ENCODE assay signal across 16 cellular contexts in the genomic region with DNA sequence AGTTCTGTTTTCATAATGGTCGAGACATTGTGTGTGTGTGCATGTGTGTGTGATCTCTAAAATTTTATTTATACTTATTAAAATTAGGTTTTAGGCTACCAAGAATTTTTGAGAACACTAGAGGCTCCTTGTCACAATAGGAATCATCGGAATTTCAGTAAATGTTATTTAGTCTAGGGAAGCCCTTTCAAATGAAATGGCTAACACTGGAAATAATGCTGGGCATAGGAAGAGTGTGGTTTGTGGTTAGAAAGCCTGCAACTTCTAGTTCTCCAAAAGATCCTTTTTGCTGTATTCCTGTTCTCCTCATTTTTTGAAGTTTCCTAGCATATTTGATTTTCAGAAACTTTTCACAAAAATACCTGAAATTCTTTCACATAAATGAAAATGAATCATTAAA.
DNase-seq lines count a peak whose midpoint lies in the region; ATAC-seq and TF ChIP-seq lines count a peak whose summit lies in the region.
"Had no signal": no experiment of that assay in that cellular context is flagged by ENCODE, and none has a peak within 500 bp of the region (broad histone marks: within the 10 kb centered on the region; RNA-seq: fewer than 3 reads in every experiment).

No MANE protein-coding gene starts in this region.

- peaks cover 16% of the 10 kb centered on the region for H3K4me1 Mint-ChIP-seq in CD8-positive, alpha-beta T cell (ENCODE audit: low read depth)
- H3K4me1 Mint-ChIP-seq: nephron progenitor cell had no signal

- no peaks in the 10 kb centered on the region for H3K9me2 ChIP-seq in HCT116 (ENCODE audit: insufficient read depth)

- no peak overlapping the region for H3K27ac ChIP-seq in HCT116 (ENCODE audit: low read depth, low read length)
- peak overlapping the region; percentile 84 for H3K27ac ChIP-seq in RWPE2 (ENCODE audit: poor library complexity, severe bottlenecking)
- no peak overlapping the region for H3K27ac ChIP-seq in CD8-positive, alpha-beta T cell (ENCODE audit: low read depth, low read length)
- H3K27ac ChIP-seq in right atrium auricular region, result no peak overlapping the region
- H3K27ac ChIP-seq: C4-2B, heart right ventricle, transverse colon had no signal

- POLR2A ChIA-PET in HCT116 (lab: Charles Lee), result no interaction called here
- POLR2A ChIA-PET in CD8-positive, alpha-beta T cell (lab: Charles Lee), result interaction anchor here (0.7 to 1.3 kb wide), 2 partner anchors 188 to 1494 kb away, joined by 3 to 4 read pairs; no protein-coding TSS in a partner anchor

- DNase-seq in HCT116 (ENCODE audit: low read depth, low spot score), result no peak
- no peak for DNase-seq in RWPE2 (ENCODE audit: low spot score)
- DNase-seq in dedifferentiated amniotic fluid mesenchymal stem cell (ENCODE audit: extremely low spot score), result peak; percentile 22
- DNase-seq in CD8-positive, alpha-beta T cell, result no peak
- no peak for DNase-seq in activated CD4-positive, alpha-beta T cell treated with anti-CD3 and anti-CD28 coated beads for 1 hour
- DNase-seq in cerebellar cortex (ENCODE audit: low spot score), result no peak
- DNase-seq in right atrium auricular region (ENCODE audit: low spot score), result no peak
- DNase-seq: activated CD4-positive, alpha-beta T cell treated with anti-CD3 and anti-CD28 coated beads, Interleukin-2, amount 10 ng/mL, durations not matched to agents 24 days and 14 days; activated naive CD4-positive, alpha-beta T cell; heart right ventricle; NCI-H187; nephron progenitor cell; stimulated activated naive CD4-positive, alpha-beta T cell treated with Interleukin-2 at 50 U/mL for 16 hours; transverse colon had no signal

- H3K79me2 ChIP-seq in HCT116 (ENCODE audit: insufficient read depth, low read length), result no peaks in the 10 kb centered on the region

- CTCF ChIA-PET in HCT116 (lab: Charles Lee), result no interaction called here
- CTCF ChIA-PET in CD8-positive, alpha-beta T cell (lab: Charles Lee), result interaction anchor here (1.2 to 1.8 kb wide), 3 partner anchors 93 to 296 kb away, joined by 3 to 6 read pairs (median 4); no protein-coding TSS in a partner anchor

- H3K9ac ChIP-seq in HCT116 (ENCODE audit: low read length) (no peak overlapping the region), skeletal muscle satellite cell (ENCODE audit: low read depth, low read length) (peak overlapping the region; percentile 35)

- RAD21 ChIA-PET in HCT116 (lab: Charles Lee; ENCODE audit: low non-redundant PET in 1 of 2, low total read pairs in 2 of 2, uncharacterized antibody in 2 of 2, unreplicated experiment in 2 of 2), result no interaction called here

- H3K27ac Mint-ChIP-seq in CD8-positive, alpha-beta T cell, result no peak overlapping the region
- H3K27ac Mint-ChIP-seq: activated CD4-positive, alpha-beta T cell treated with anti-CD3 and anti-CD28 coated beads, Interleukin-2, amount 10 ng/mL, durations not matched to agents 24 days and 14 days; nephron progenitor cell had no signal

- H3K27me3 Mint-ChIP-seq in CD8-positive, alpha-beta T cell (ENCODE audit: low read depth), result no peaks in the 10 kb centered on the region

- no peak overlapping the region for H3K4me3 Mint-ChIP-seq in CD8-positive, alpha-beta T cell
- H3K4me3 Mint-ChIP-seq: activated CD4-positive, alpha-beta T cell treated with anti-CD3 and anti-CD28 coated beads, Interleukin-2, amount 10 ng/mL, durations not matched to agents 24 days and 14 days; nephron progenitor cell had no signal

- H4K20me1 ChIP-seq in HCT116 (ENCODE audit: insufficient read depth), result no peaks in the 10 kb centered on the region

- H3K9me3 ChIP-seq in HCT116 (ENCODE audit: control insufficient read depth in 1 of 2, insufficient read depth in 1 of 2, low read depth in 1 of 2, low read length in 2 of 2) (no peaks in the 10 kb centered on the region), RWPE2 (ENCODE audit: severe bottlenecking) (no peaks in the 10 kb centered on the region), skeletal muscle satellite cell (replicated peaks; ENCODE audit: low read length) (no peaks in the 10 kb centered on the region), right atrium auricular region (peaks cover 0 to 5% of the 10 kb centered on the region in 2 donors)
- H3K9me3 ChIP-seq in CD8-positive, alpha-beta T cell (ENCODE audit: low read length), result no peaks in the 10 kb centered on the region
- H3K9me3 ChIP-seq: transverse colon had no signal

- H3K4me3 ChIP-seq in HCT116 (replicated peaks in 1 of 2; ENCODE audit: low read depth in 1 of 2, low read length in 2 of 2) (no peak overlapping the region), RWPE2 (ENCODE audit: severe bottlenecking) (no peak overlapping the region), skeletal muscle satellite cell (ENCODE audit: low read length) (peak overlapping the region; percentile 32), right atrium auricular region (no peak overlapping the region)
- no peak overlapping the region for H3K4me3 ChIP-seq in CD8-positive, alpha-beta T cell (ENCODE audit: low read depth, low read length)
- H3K4me3 ChIP-seq: heart right ventricle, transverse colon had no signal

- H3K27me3 ChIP-seq in HCT116 (ENCODE audit: insufficient read depth, low read length), result no peaks in the 10 kb centered on the region
- H3K27me3 ChIP-seq in RWPE2 (ENCODE audit: insufficient read depth, poor library complexity, severe bottlenecking), result no peaks in the 10 kb centered on the region
- peaks cover 6% of the 10 kb centered on the region for H3K27me3 ChIP-seq in skeletal muscle satellite cell (ENCODE audit: control insufficient read depth, insufficient read depth, low read length)
- H3K27me3 ChIP-seq in CD8-positive, alpha-beta T cell (ENCODE audit: insufficient read depth, low read length), result no peaks in the 10 kb centered on the region
- no peaks in the 10 kb centered on the region for H3K27me3 ChIP-seq in right atrium auricular region
- H3K27me3 ChIP-seq: heart right ventricle, transverse colon had no signal

- no peaks in the 10 kb centered on the region for H3K36me3 Mint-ChIP-seq in CD8-positive, alpha-beta T cell

- intact Hi-C loops in HCT116 (cut with micrococcal nuclease), result no loop called here
- intact Hi-C loops in CD8-positive, alpha-beta T cell (cut with DNase I, micrococcal nuclease), result no loop called here

- TF ChIP-seq CTCF in HCT116 (IDR thresholded peaks at IDR 0.05 in 2 of 3, conservative IDR thresholded peaks at IDR 0.05 in 1 of 3; ENCODE audit: borderline replicate concordance in 1 of 3, insufficient read depth in 1 of 3, low read depth in 2 of 3, low read length in 2 of 3) (no peak), RWPE2 (IDR thresholded peaks at IDR 0.05; ENCODE audit: poor library complexity, severe bottlenecking) (no peak), right atrium auricular region (IDR thresholded peaks at IDR 0.05) (no peak)
- no peak for TF ChIP-seq CTCF in CD8-positive, alpha-beta T cell (IDR thresholded peaks at IDR 0.05)

- H3K36me3 ChIP-seq in HCT116 (ENCODE audit: control insufficient read depth in 1 of 2, insufficient read depth in 2 of 2, low read length in 2 of 2), result no peaks in the 10 kb centered on the region
- no peaks in the 10 kb centered on the region for H3K36me3 ChIP-seq in RWPE2 (ENCODE audit: low read depth)
- H3K36me3 ChIP-seq in skeletal muscle satellite cell (ENCODE audit: insufficient read depth, low read length), result no peaks in the 10 kb centered on the region
- H3K36me3 ChIP-seq in CD8-positive, alpha-beta T cell (ENCODE audit: insufficient read depth, low read length), result no peaks in the 10 kb centered on the region
- H3K36me3 ChIP-seq in right atrium auricular region, result no peaks in the 10 kb centered on the region
- H3K36me3 ChIP-seq: heart right ventricle, transverse colon had no signal

- H3K4me1 ChIP-seq in HCT116 (ENCODE audit: control insufficient read depth in 1 of 2, insufficient read depth in 2 of 2, low read length in 2 of 2), result peaks cover 11 to 12% of the 10 kb centered on the region in 2 experiments
- peaks cover 21% of the 10 kb centered on the region for H3K4me1 ChIP-seq in RWPE2 (ENCODE audit: insufficient read depth, poor library complexity, severe bottlenecking)
- peaks cover 33% of the 10 kb centered on the region for H3K4me1 ChIP-seq in skeletal muscle satellite cell (ENCODE audit: control insufficient read depth, insufficient read depth, low read length)
- peaks cover 6% of the 10 kb centered on the region for H3K4me1 ChIP-seq in CD8-positive, alpha-beta T cell (ENCODE audit: insufficient read depth, low read length)
- no peaks in the 10 kb centered on the region for H3K4me1 ChIP-seq in right atrium auricular region
- H3K4me1 ChIP-seq: transverse colon had no signal

- ATAC-seq in HCT116 (no peak), RWPE2 (ENCODE audit: low read depth) (no peak)
- ATAC-seq in CD8-positive, alpha-beta T cell, result no peak
- ATAC-seq: heart right ventricle had no signal

- H2AFZ ChIP-seq in HCT116 (ENCODE audit: low read depth, low read length, poor library complexity, severe bottlenecking), result peak overlapping the region; percentile 44

- H3K9me3 Mint-ChIP-seq in CD8-positive, alpha-beta T cell, result peaks cover 3% of the 10 kb centered on the region
- H3K9me3 Mint-ChIP-seq: activated CD4-positive, alpha-beta T cell treated with anti-CD3 and anti-CD28 coated beads, Interleukin-2, amount 10 ng/mL, durations not matched to agents 24 days and 14 days; nephron progenitor cell had no signal

- TF ChIP-seq POLR2A in HCT116 (IDR thresholded peaks at IDR 0.05; ENCODE audit: borderline replicate concordance, extremely low read depth, insufficient read depth, insufficient read length), result no peak

- H3K4me2 ChIP-seq in HCT116 (ENCODE audit: low read length) (no peak overlapping the region), skeletal muscle satellite cell (ENCODE audit: low read length) (peak overlapping the region; percentile 68)

- no TSS peak for BruUV-seq in HCT116 (replicated peaks; lab: Mats Ljungman, UMichigan)

- no peak for TF ChIP-seq RAD21 in HCT116 (IDR thresholded peaks at IDR 0.05; ENCODE audit: low read depth)

TF ChIP-seq in HCT116, 20 proteins besides CTCF, POLR2A, EP300 and RAD21 (continues in another document):
- TF ChIP-seq JUND (IDR thresholded peaks at IDR 0.05), result no peak
